ENCODE assay signal across 11 cellular contexts in genomic region chr17:81403040-81403467, GRCh38. TPM values are rescaled to one million over a fixed set of nuclear protein-coding genes. Genes with fewer than 3 reads are reported as not detected.
DNase-seq lines count a peak whose midpoint lies in the region; ATAC-seq, FAIRE-seq and TF ChIP-seq lines count a peak whose summit lies in the region.
"Had no signal": no experiment of that assay in that cellular context is flagged by ENCODE, and none has a peak within 500 bp of the region (broad histone marks: within the 10 kb centered on the region; RNA-seq: fewer than 3 reads in every experiment).

No MANE protein-coding gene starts in this region.

- H3K4me3 ChIP-seq in K562 (no peak overlapping the region), left lung (no peak overlapping the region), stomach smooth muscle (ENCODE audit: low read length in 2 of 2) (peak overlapping the region in 1 of 2 donors; percentile 84)
- H3K4me3 ChIP-seq in naive thymus-derived CD4-positive, alpha-beta T cell (ENCODE audit: low read length): no peak overlapping the region

- peaks cover 20% of the 10 kb centered on the region for H3K4me1 Mint-ChIP-seq in HFFc6 (ENCODE audit: low read depth)
- peaks cover 4 to 14% (median 10%) of the 10 kb centered on the region in 7 donors for H3K4me1 Mint-ChIP-seq in naive thymus-derived CD4-positive, alpha-beta T cell
- H3K4me1 Mint-ChIP-seq in activated CD4-positive, alpha-beta T cell treated with anti-CD3 and anti-CD28 coated beads, Interleukin-2, amount 10 ng/mL, durations not matched to agents 7 days and 5 days: peaks cover 7% of the 10 kb centered on the region

- CTCF ChIA-PET in K562 (lab: Yijun Ruan, JAX; ENCODE audit: low intra/inter-chr PET ratio): interaction anchor here (0.7 to 1.0 kb wide), 3 partner anchors 8 to 57 kb away, joined by 3 to 4 read pairs (median 3); partner anchors contain the start of gene BAHCC1
- CTCF ChIA-PET in naive thymus-derived CD4-positive, alpha-beta T cell (lab: Charles Lee): no interaction called here
- CTCF ChIA-PET in activated CD4-positive, alpha-beta T cell treated with anti-CD3 and anti-CD28 coated beads, Interleukin-2, amount 10 ng/mL, durations not matched to agents 7 days and 5 days (lab: Charles Lee): interaction anchor here (1.2 to 1.7 kb wide), 3 partner anchors 12 to 82 kb away, joined by 3 to 4 read pairs (median 3); no protein-coding TSS in a partner anchor

- DNase-seq in HFFc6 (no peak), K562 (ENCODE audit: extremely low read depth in 1 of 4, low spot score in 3 of 4) (no peak), left lung (no peak), NCI-H446 (lab: John Stamatoyannopoulos, UW) (no peak)
- no peak for DNase-seq in naive thymus-derived CD4-positive, alpha-beta T cell
- no peak for DNase-seq in activated CD4-positive, alpha-beta T cell treated with anti-CD3 and anti-CD28 coated beads, Interleukin-2, amount 10 ng/mL, durations not matched to agents 7 days and 5 days
- DNase-seq: activated T-cell treated with anti-CD3 and anti-CD28 coated beads, Interleukin-2, amount 50 U/mL, for 1 hour; DND-41; NCI-H446 treated with DMSO at 0.1 percent for 48 hours had no signal

- FAIRE-seq in K562 (lab: Jason Lieb, UNC): no peak

- no peak for ATAC-seq in K562
- ATAC-seq in left lung: no peak
- ATAC-seq in HG03097 (IDR thresholded peaks at IDR 0.05; ENCODE audit: low FRiP score, unreplicated experiment): no peak
- ATAC-seq in naive thymus-derived CD4-positive, alpha-beta T cell: no peak

- H3K36me3 Mint-ChIP-seq in HFFc6 (ENCODE audit: low read depth): no peaks in the 10 kb centered on the region
- peaks cover 0 to 4% (median 0%) of the 10 kb centered on the region in 5 donors for H3K36me3 Mint-ChIP-seq in naive thymus-derived CD4-positive, alpha-beta T cell
- H3K36me3 Mint-ChIP-seq in activated CD4-positive, alpha-beta T cell treated with anti-CD3 and anti-CD28 coated beads, Interleukin-2, amount 10 ng/mL, durations not matched to agents 7 days and 5 days (ENCODE audit: low read depth): peaks cover 2% of the 10 kb centered on the region

- no peak for TF ChIP-seq EP300 in K562 (IDR thresholded peaks at IDR 0.05; ENCODE audit: low read length)

- no peak for TF ChIP-seq POLR2A in K562 (conservative IDR thresholded peaks at IDR 0.05)

- H3K9me3 ChIP-seq in K562 (replicated peaks; ENCODE audit: control insufficient read depth, insufficient read depth, low read depth, low read length) (no peaks in the 10 kb centered on the region), left lung (no peaks in the 10 kb centered on the region), stomach smooth muscle (ENCODE audit: control insufficient read depth in 2 of 2, low read length in 2 of 2) (no peaks in the 10 kb centered on the region)
- no peaks in the 10 kb centered on the region for H3K9me3 ChIP-seq in naive thymus-derived CD4-positive, alpha-beta T cell (ENCODE audit: control insufficient read depth in 2 of 3, low read length in 3 of 3)

- intact Hi-C loops in K562 (cut with micrococcal nuclease) (no loop called here), left lung (cut with DNase I) (loop anchor here in 1 of 2 donors (10.0 kb wide), 1 partner anchor 82 kb away; no protein-coding TSS in a partner anchor)
- intact Hi-C loops in naive thymus-derived CD4-positive, alpha-beta T cell (cut with micrococcal nuclease): no loop called here

- H3K27me3 ChIP-seq in K562 (ENCODE audit: control insufficient read depth in 2 of 2, insufficient read depth in 2 of 2, low read length in 2 of 2) (no peaks in the 10 kb centered on the region), left lung (peaks cover 0 to 46% of the 10 kb centered on the region in 2 donors), stomach smooth muscle (ENCODE audit: control insufficient read depth in 1 of 2, insufficient read depth in 2 of 2, low read length in 2 of 2) (no peaks in the 10 kb centered on the region)
- peaks cover 2 to 29% of the 10 kb centered on the region in 2 donors for H3K27me3 ChIP-seq in naive thymus-derived CD4-positive, alpha-beta T cell (ENCODE audit: control insufficient read depth in 2 of 2, insufficient read depth in 2 of 2, low read length in 2 of 2)

- H3K9ac ChIP-seq in K562 (ENCODE audit: insufficient read depth in 1 of 2, low read depth in 2 of 2, low read length in 2 of 2) (peak overlapping the region in 1 of 2 experiments; percentile 63; a peak in 1 of 4 replicates), stomach smooth muscle (ENCODE audit: low read length in 2 of 2) (peak overlapping the region in 1 of 2 donors; percentile 47)

- H3K9me3 Mint-ChIP-seq in HFFc6: no peaks in the 10 kb centered on the region
- H3K9me3 Mint-ChIP-seq in naive thymus-derived CD4-positive, alpha-beta T cell: peaks cover 0 to 3% (median 0%) of the 10 kb centered on the region in 11 donors
- no peaks in the 10 kb centered on the region for H3K9me3 Mint-ChIP-seq in activated CD4-positive, alpha-beta T cell treated with anti-CD3 and anti-CD28 coated beads, Interleukin-2, amount 10 ng/mL, durations not matched to agents 7 days and 5 days

- H3K4me2 ChIP-seq in K562 (ENCODE audit: insufficient read depth, low read length): no peak overlapping the region

- H3K4me1 ChIP-seq in K562 (replicated peaks in 1 of 2; ENCODE audit: control insufficient read depth in 2 of 2, insufficient read depth in 2 of 2, low read length in 2 of 2): peaks cover 22 to 77% of the 10 kb centered on the region in 2 experiments
- H3K4me1 ChIP-seq in left lung: peaks cover 46 to 68% of the 10 kb centered on the region in 2 donors
- H3K4me1 ChIP-seq in stomach smooth muscle (ENCODE audit: control insufficient read depth, insufficient read depth, low read length): peaks cover 78% of the 10 kb centered on the region
- peaks cover 13 to 14% of the 10 kb centered on the region in 2 donors for H3K4me1 ChIP-seq in naive thymus-derived CD4-positive, alpha-beta T cell (ENCODE audit: control insufficient read depth in 2 of 2, insufficient read depth in 2 of 2, low read length in 2 of 2)

- H3K27me3 Mint-ChIP-seq in HFFc6 (ENCODE audit: insufficient read depth): peaks cover 4% of the 10 kb centered on the region; the same call in 1 of the 2 replicates
- peaks cover 46 to 76% (median 66%) of the 10 kb centered on the region in 5 donors for H3K27me3 Mint-ChIP-seq in naive thymus-derived CD4-positive, alpha-beta T cell
- H3K27me3 Mint-ChIP-seq in activated CD4-positive, alpha-beta T cell treated with anti-CD3 and anti-CD28 coated beads, Interleukin-2, amount 10 ng/mL, durations not matched to agents 7 days and 5 days: peaks cover 68% of the 10 kb centered on the region

- no peak overlapping the region for H2AFZ ChIP-seq in K562 (ENCODE audit: low read depth, low read length)

- BruUV-seq in K562 (replicated peaks; lab: Mats Ljungman, UMichigan): no TSS peak

- 93% methylated on average over 3 of the region's 8 CpGs for WGBS in K562 (ENCODE audit: insufficient coverage, low coverage, missing lambda C conversion rate)

- H3K36me3 ChIP-seq in K562 (ENCODE audit: control insufficient read depth, insufficient read depth, low read length) (peaks cover 29% of the 10 kb centered on the region; the same call in 2 of the 3 replicates), left lung (no peaks in the 10 kb centered on the region), stomach smooth muscle (ENCODE audit: control insufficient read depth in 2 of 2, insufficient read depth in 2 of 2, low read length in 2 of 2) (no peaks in the 10 kb centered on the region)
- no peaks in the 10 kb centered on the region for H3K36me3 ChIP-seq in naive thymus-derived CD4-positive, alpha-beta T cell (ENCODE audit: control insufficient read depth in 2 of 3, insufficient read depth in 3 of 3, low read length in 3 of 3)

- POLR2A ChIA-PET in K562 (lab: Yijun Ruan, JAX): no interaction called here
- POLR2A ChIA-PET in naive thymus-derived CD4-positive, alpha-beta T cell (lab: Charles Lee): no interaction called here
- POLR2A ChIA-PET in activated CD4-positive, alpha-beta T cell treated with anti-CD3 and anti-CD28 coated beads, Interleukin-2, amount 10 ng/mL, durations not matched to agents 7 days and 5 days (lab: Charles Lee): no interaction called here

- TF ChIP-seq CTCF in HFFc6 (IDR thresholded peaks at IDR 0.05) (peak; percentile 13; the same call in 1 of the 2 replicates), K562 (IDR thresholded peaks at IDR 0.05 in 2 of 3, conservative IDR thresholded peaks at IDR 0.05 in 1 of 3; ENCODE audit: insufficient read depth in 2 of 3, low read depth in 1 of 3, low read length in 3 of 3) (peak in 1 of 3 experiments; percentile 17; a peak in 2 of 6 replicates), left lung (IDR thresholded peaks at IDR 0.05) (no peak)

- TF ChIP-seq RAD21 in K562 (CRISPR knock-in tag; conservative IDR thresholded peaks at IDR 0.05 in 1 of 2, IDR thresholded peaks at IDR 0.05 in 1 of 2): no peak

- H3K27ac ChIP-seq in K562 (ENCODE audit: extremely low read depth, low read depth, low read length): no peak overlapping the region
- peak overlapping the region; percentile 93 to 95 for H3K27ac ChIP-seq in left lung
- peak overlapping the region; percentile 90 for H3K27ac ChIP-seq in stomach smooth muscle (ENCODE audit: low read length)
- no peak overlapping the region for H3K27ac ChIP-seq in naive thymus-derived CD4-positive, alpha-beta T cell (ENCODE audit: low read depth, low read length)

- no peaks in the 10 kb centered on the region for H3K9me1 ChIP-seq in K562 (ENCODE audit: control insufficient read depth, insufficient read depth, low read length)

- in situ Hi-C loops in K562 (cut with MboI): no loop called here

- H4K20me1 ChIP-seq in K562 (replicated peaks; ENCODE audit: control insufficient read depth, insufficient read depth, low read length): 0 out of 2 replicates have a peak, but pooled peaks cover 3% of the 10 kb centered on the region

- H3K4me3 Mint-ChIP-seq in HFFc6: no peak overlapping the region
- H3K4me3 Mint-ChIP-seq in naive thymus-derived CD4-positive, alpha-beta T cell: no peak overlapping the region
- no peak overlapping the region for H3K4me3 Mint-ChIP-seq in activated CD4-positive, alpha-beta T cell treated with anti-CD3 and anti-CD28 coated beads, Interleukin-2, amount 10 ng/mL, durations not matched to agents 7 days and 5 days

- H3K27ac Mint-ChIP-seq in HFFc6: no peak overlapping the region
- H3K27ac Mint-ChIP-seq in naive thymus-derived CD4-positive, alpha-beta T cell: no peak overlapping the region
- no peak overlapping the region for H3K27ac Mint-ChIP-seq in activated CD4-positive, alpha-beta T cell treated with anti-CD3 and anti-CD28 coated beads, Interleukin-2, amount 10 ng/mL, durations not matched to agents 7 days and 5 days

- peaks cover 53% of the 10 kb centered on the region for H3K79me2 ChIP-seq in K562 (ENCODE audit: control insufficient read depth, insufficient read depth, low read length)

RNA-seq across cellular contexts. Expression of gene BAHCC1, which starts 7.8 kb away (rescaled TPM):
- 1 to 10 TPM; 7.3 to 9.7 (median 8.3) TPM for total RNA-seq in HFFc6 (2021; fragmentation: NEBNext Ultra II Directional; extraction: Animal tissue kit (Norgen Biotek cat#: 25700))
- total RNA-seq in K562 (2011; cell fraction: chromatin; rRNA removed; ENCODE audit: low replicate concordance): 32.5 and 87.9 TPM in 2 replicates
- total RNA-seq in K562 (2011; cell fraction: nucleolus; rRNA removed): 48.6 and 57.5 TPM in 2 replicates
- 39.0 and 40.6 TPM in 2 replicates for total RNA-seq in K562 (2011; cell fraction: nucleoplasm; rRNA removed)
- total RNA-seq in K562 (2014; rRNA removed): 11.1 and 13.9 TPM in 2 replicates
- total RNA-seq in K562 (2014; rRNA removed; fragmentation: Illumina TruSeq; extraction: Trizol): 2.1 and 2.6 TPM in 2 replicates
- 5.0 and 6.5 TPM in 2 replicates for total RNA-seq in K562 (2015; rRNA removed; fragmentation: Illumina TruSeq; extraction: Trizol)
- 20.8 and 26.9 TPM in 2 replicates for total RNA-seq in K562 (2021)
- 4.4 and 11.8 TPM in 2 replicates for polyA plus RNA-seq in K562 (2011; rRNA removed)
- 8.6 and 8.8 TPM in 2 replicates for polyA plus RNA-seq in K562 (2011; cell fraction: cytosol; rRNA removed)
- polyA plus RNA-seq in K562 (2011; cell fraction: nucleus; rRNA removed): 112 and 139 TPM in 2 replicates
- polyA plus RNA-seq in K562 (2012): 14.4 and 22.5 TPM in 2 replicates
- 5.5 and 6.8 TPM in 2 replicates for polyA plus RNA-seq in K562 (2014; fragmentation: Illumina TruSeq; extraction: Trizol)
- under 1 TPM; 0.14 to 0.24 TPM for polyA plus RNA-seq in K562 (2014; fragmentation: Nextera tagmentation; extraction: Ambion mirVana)
- polyA plus RNA-seq in K562 (2014; rRNA removed): 17.2 and 23.3 TPM in 2 replicates
- 0.72 and 2.7 TPM in 2 replicates for polyA minus RNA-seq in K562 (2011; rRNA and poly(A)+ RNA removed)
- polyA minus RNA-seq in K562 (2011; cell fraction: cytosol; rRNA and poly(A)+ RNA removed): 6.8 and 8.7 TPM in 2 replicates
- 12.7 and 15.3 TPM in 2 replicates for polyA minus RNA-seq in K562 (2011; cell fraction: nucleus; rRNA and poly(A)+ RNA removed)
- 10 to 100 TPM; 13.6 to 19.8 TPM for total RNA-seq in left lung
- total RNA-seq in naive thymus-derived CD4-positive, alpha-beta T cell: 1 to 10 TPM in 1 of 5 experiments, under 1 TPM in 3, not detected in 1; 0.05 to 3.8 (median 0.68) TPM
- not detected for polyA plus RNA-seq in naive thymus-derived CD4-positive, alpha-beta T cell
- not detected for total RNA-seq in activated CD4-positive, alpha-beta T cell treated with anti-CD3 and anti-CD28 coated beads, Interleukin-2, amount 10 ng/mL, durations not matched to agents 7 days and 5 days

Comparison
In these comparisons a context has a peak if more than half of its experiments do, and no peak if none do; other contexts are left out.
1. H3K27ac ChIP-seq: peak in left lung (2 of 2) and stomach smooth muscle (single experiment); none in K562 (single experiment) and naive thymus-derived CD4-positive, alpha-beta T cell (single experiment).